14 cellular contexts compared by ENCODE assay signal in genomic region chr5:31730139-31730538, GRCh38.
"Had no signal": no experiment of that assay in that cellular context is flagged by ENCODE, and none has a peak within 500 bp of the region (broad histone marks: within the 10 kb centered on the region; RNA-seq: fewer than 3 reads in every experiment).

No MANE protein-coding gene starts in this region.

- H3K4me1 Mint-ChIP-seq: activated B cell treated with CpG ODN at 0.5 μM for 24 hours; activated naive CD4-positive, alpha-beta T cell treated with anti-CD3 and anti-CD28 coated beads, Interleukin-2, amount 10 ng/mL, durations not matched to agents 7 days and 5 days; neural crest cell had no signal

- H3K4me1 ChIP-seq: stomach had no signal

- H3K4me3 ChIP-seq: gastrocnemius medialis, heart right ventricle, skin epidermis, stomach, thoracic aorta had no signal

- H3K4me3 Mint-ChIP-seq: activated B cell treated with CpG ODN at 0.5 μM for 24 hours; activated CD4-positive, alpha-beta T cell treated with anti-CD3 and anti-CD28 coated beads, Interleukin-2, amount 10 ng/mL, durations not matched to agents 24 days and 14 days; activated naive CD4-positive, alpha-beta T cell treated with anti-CD3 and anti-CD28 coated beads, Interleukin-2, amount 10 ng/mL, durations not matched to agents 7 days and 5 days; neural crest cell had no signal

- H3K27ac ChIP-seq: epithelial cell of prostate, gastrocnemius medialis, skin epidermis, stomach, thoracic aorta had no signal

- DNase-seq: activated B cell treated with CpG ODN at 0.5 μM for 24 hours; activated CD4-positive, alpha-beta T cell treated with anti-CD3 and anti-CD28 coated beads, Interleukin-2, amount 10 ng/mL, durations not matched to agents 24 days and 14 days; activated CD8-positive, alpha-beta memory T cell treated with anti-CD3 and anti-CD28 coated beads for 24 hours; activated naive CD4-positive, alpha-beta T cell treated with anti-CD3 and anti-CD28 coated beads, Interleukin-2, amount 10 ng/mL, durations not matched to agents 7 days and 5 days; effector memory CD4-positive, alpha-beta T cell; gastrocnemius medialis; heart right ventricle; islet precursor cell; stomach had no signal

- H3K36me3 ChIP-seq: gastrocnemius medialis, heart right ventricle, stomach, thoracic aorta had no signal

- H3K27me3 ChIP-seq: gastrocnemius medialis, heart right ventricle, stomach had no signal

- H3K27me3 Mint-ChIP-seq: activated B cell treated with CpG ODN at 0.5 μM for 24 hours; activated CD4-positive, alpha-beta T cell treated with anti-CD3 and anti-CD28 coated beads, Interleukin-2, amount 10 ng/mL, durations not matched to agents 24 days and 14 days; activated naive CD4-positive, alpha-beta T cell treated with anti-CD3 and anti-CD28 coated beads, Interleukin-2, amount 10 ng/mL, durations not matched to agents 7 days and 5 days had no signal

- H3K9me3 ChIP-seq: gastrocnemius medialis, heart right ventricle, stomach, thoracic aorta had no signal

- H3K36me3 Mint-ChIP-seq: activated naive CD4-positive, alpha-beta T cell treated with anti-CD3 and anti-CD28 coated beads, Interleukin-2, amount 10 ng/mL, durations not matched to agents 7 days and 5 days had no signal

- H3K9me3 Mint-ChIP-seq: activated B cell treated with CpG ODN at 0.5 μM for 24 hours; activated CD4-positive, alpha-beta T cell treated with anti-CD3 and anti-CD28 coated beads, Interleukin-2, amount 10 ng/mL, durations not matched to agents 24 days and 14 days; activated naive CD4-positive, alpha-beta T cell treated with anti-CD3 and anti-CD28 coated beads, Interleukin-2, amount 10 ng/mL, durations not matched to agents 7 days and 5 days; activated T-helper 2 cell treated with anti-CD3 and anti-CD28 coated beads, Interferon-gamma antibody, Interleukin-2, Interleukin-4, amounts not matched to agents 10 μg/mL and 5 μg/mL and 100 μg/mL, durations not matched to agents 14 hours and 24 hours and 36 hours; neural crest cell had no signal

- H3K27ac Mint-ChIP-seq: activated B cell treated with CpG ODN at 0.5 μM for 24 hours; activated CD4-positive, alpha-beta T cell treated with anti-CD3 and anti-CD28 coated beads, Interleukin-2, amount 10 ng/mL, durations not matched to agents 24 days and 14 days; activated naive CD4-positive, alpha-beta T cell treated with anti-CD3 and anti-CD28 coated beads, Interleukin-2, amount 10 ng/mL, durations not matched to agents 7 days and 5 days; activated T-helper 2 cell treated with anti-CD3 and anti-CD28 coated beads, Interferon-gamma antibody, Interleukin-2, Interleukin-4, amounts not matched to agents 10 μg/mL and 5 μg/mL and 100 μg/mL, durations not matched to agents 14 hours and 24 hours and 36 hours had no signal
